In genomic region chr20:63573739-63574131, GRCh38 we compare ENCODE assay signal across 8 cellular contexts. TPM values are rescaled to one million over a fixed set of nuclear protein-coding genes. Genes with fewer than 3 reads are reported as not detected.
DNase-seq lines count a peak whose midpoint lies in the region; ATAC-seq and TF ChIP-seq lines count a peak whose summit lies in the region.

No MANE protein-coding gene starts in this region.

- no peak for TF ChIP-seq CTCF in brain microvascular endothelial cell (IDR thresholded peaks at IDR 0.05; ENCODE audit: low read depth, low read length, missing control alignments)
- no peak for TF ChIP-seq CTCF in lung (IDR thresholded peaks at IDR 0.05; ENCODE audit: control extremely low read depth, extremely low read depth)
- TF ChIP-seq CTCF in upper lobe of left lung (IDR thresholded peaks at IDR 0.05) = no peak

- ATAC-seq in lung (ENCODE audit: insufficient read depth, low FRiP score) (peak; percentile 7), upper lobe of left lung (ENCODE audit: low FRiP score in 2 of 2) (peak in 1 of 2 donors; percentile 45)

- no peak for DNase-seq in activated T-cell treated with anti-CD3 and anti-CD28 coated beads, Interleukin-2, amount 50 U/mL, for 24 hours
- DNase-seq in activated T-cell treated with anti-CD3 and anti-CD28 coated beads for 4 hours (no peak), brain microvascular endothelial cell (no peak), lung (ENCODE audit: low spot score) (no peak), upper lobe of left lung (no peak), pons (ENCODE audit: low spot score) (no peak), DMS79 (lab: John Stamatoyannopoulos, UW) (no peak), CD1c-positive myeloid dendritic cell (ENCODE audit: extremely low spot score) (no peak)

- no peaks in the 10 kb centered on the region for H3K36me3 Mint-ChIP-seq in activated T-cell treated with anti-CD3 and anti-CD28 coated beads, Interleukin-2, amount 50 U/mL, for 24 hours (ENCODE audit: low read depth)

- H3K36me3 ChIP-seq in brain microvascular endothelial cell (replicated peaks) (no peaks in the 10 kb centered on the region), lung (ENCODE audit: control insufficient read depth in 2 of 2, insufficient read depth in 2 of 2, low read length in 2 of 2) (peaks cover 0 to 14% of the 10 kb centered on the region in 2 donors), upper lobe of left lung (peaks cover 0 to 18% (median 7%) of the 10 kb centered on the region in 4 donors)

- H3K9me3 ChIP-seq in lung (ENCODE audit: control insufficient read depth in 2 of 2, insufficient read depth in 1 of 2, low read length in 1 of 2) (no peaks in the 10 kb centered on the region), upper lobe of left lung (no peaks in the 10 kb centered on the region)

- H3K4me1 Mint-ChIP-seq in activated T-cell treated with anti-CD3 and anti-CD28 coated beads, Interleukin-2, amount 50 U/mL, for 24 hours (ENCODE audit: low read depth) = peaks cover 9% of the 10 kb centered on the region

- H3K27ac Mint-ChIP-seq in activated T-cell treated with anti-CD3 and anti-CD28 coated beads, Interleukin-2, amount 50 U/mL, for 24 hours = peak overlapping the region; percentile 37

- H3K4me1 ChIP-seq in lung (ENCODE audit: control insufficient read depth in 2 of 2, insufficient read depth in 2 of 2, low read length in 2 of 2) = peaks cover 0 to 17% of the 10 kb centered on the region in 2 donors
- H3K4me1 ChIP-seq in upper lobe of left lung = peaks cover 17 to 32% (median 25%) of the 10 kb centered on the region in 4 donors

- H3K9me3 Mint-ChIP-seq in activated T-cell treated with anti-CD3 and anti-CD28 coated beads, Interleukin-2, amount 50 U/mL, for 24 hours = no peaks in the 10 kb centered on the region

- no peak for TF ChIP-seq POLR2A in upper lobe of left lung (IDR thresholded peaks at IDR 0.05)

- 2% methylated on average over 12 to 23 of the region's 23 CpGs for WGBS in lung, 2 donors
- WGBS in upper lobe of left lung, 2 donors = 0% methylated on average over 4 to 11 of the region's 23 CpGs

- H3K4me3 ChIP-seq in brain microvascular endothelial cell (ENCODE audit: low read depth, low read length) (peak overlapping the region; percentile 75), lung (peak overlapping the region; percentile 77), upper lobe of left lung (peak overlapping the region; percentile 68 to 90 (median 77))

- H3K27me3 Mint-ChIP-seq in activated T-cell treated with anti-CD3 and anti-CD28 coated beads, Interleukin-2, amount 50 U/mL, for 24 hours = peaks cover 9% of the 10 kb centered on the region

- H3K27me3 ChIP-seq in brain microvascular endothelial cell (replicated peaks) (no peaks in the 10 kb centered on the region), lung (ENCODE audit: control insufficient read depth, insufficient read depth) (no peaks in the 10 kb centered on the region), upper lobe of left lung (no peaks in the 10 kb centered on the region)

- in situ Hi-C loops in brain microvascular endothelial cell (cut with HindIII; ENCODE audit: low pct_ligation_motif_present, low sequenced_read_pairs) = no loop called here

- no peak for TF ChIP-seq EP300 in upper lobe of left lung (IDR thresholded peaks at IDR 0.05)

- H3K4me3 Mint-ChIP-seq in activated T-cell treated with anti-CD3 and anti-CD28 coated beads, Interleukin-2, amount 50 U/mL, for 24 hours = peak overlapping the region; percentile 69

- H3K27ac ChIP-seq in brain microvascular endothelial cell (no peak overlapping the region), lung (ENCODE audit: low read depth in 1 of 2, low read length in 1 of 2) (peak overlapping the region; percentile 63 to 86), upper lobe of left lung (peak overlapping the region; percentile 80 to 94 (median 88))

RNA-seq across cellular contexts. Expression of gene HELZ2, which starts 0.3 kb away (rescaled TPM):
- total RNA-seq in lung = 10 to 100 TPM; 24.4 to 47.2 TPM
- polyA plus RNA-seq in lung = 10 to 100 TPM in 1 of 2 donors, 1 to 10 TPM in 1; 9.0 to 26.4 TPM
- total RNA-seq in upper lobe of left lung = 100 to 1,000 TPM in 1 of 6 donors, 10 to 100 TPM in 5; 40.1 to 102 (median 56.6) TPM

RNA-seq across cellular contexts. Expression of gene FNDC11, which starts 19.8 kb away (rescaled TPM):
- total RNA-seq in lung (1 to 10 TPM; 2.6 to 3.2 TPM), upper lobe of left lung (1 to 10 TPM in 4 of 6 donors, under 1 TPM in 2; 0.29 to 6.5 (median 1.4) TPM)
- polyA plus RNA-seq in lung = 1 to 10 TPM; 1.0 to 2.0 TPM

RNA-seq across cellular contexts. Expression of gene SRMS, which starts 26.2 kb away (rescaled TPM):
- not detected for total RNA-seq in lung
- polyA plus RNA-seq in lung = under 1 TPM in 1 of 2 donors, not detected in 1; 0.06 TPM
- not detected for total RNA-seq in upper lobe of left lung

RNA-seq across cellular contexts. Expression of gene PTK6, which starts 36.6 kb away (rescaled TPM):
- total RNA-seq in lung (1 to 10 TPM in 1 of 2 donors, under 1 TPM in 1; 0.34 to 5.1 TPM), upper lobe of left lung (1 to 10 TPM; 3.3 to 9.8 (median 6.0) TPM)
- 1 to 10 TPM; 3.1 to 4.3 TPM for polyA plus RNA-seq in lung

RNA-seq across cellular contexts. Expression of gene GMEB2, which starts 53.2 kb away (rescaled TPM):
- total RNA-seq in lung (10 to 100 TPM in 1 of 2 donors, 1 to 10 TPM in 1; 7.6 to 12.9 TPM), upper lobe of left lung (10 to 100 TPM; 10.1 to 12.9 (median 12.4) TPM)
- 10 to 100 TPM in 1 of 2 donors, 1 to 10 TPM in 1; 9.0 to 11.6 TPM for polyA plus RNA-seq in lung
